In genomic region chr10:119306514-119306951, GRCh38 we compare ENCODE assay signal across 7 cellular contexts.
DNase-seq lines count a peak whose midpoint lies in the region; ATAC-seq and TF ChIP-seq lines count a peak whose summit lies in the region.

No MANE protein-coding gene starts in this region.

- CTCF ChIA-PET in activated naive CD4-positive, alpha-beta T cell treated with anti-CD3 and anti-CD28 coated beads for 36 hours (lab: Charles Lee) = interaction anchor here (0.7 to 3.8 kb wide), 11 partner anchors 9 to 107 kb away, joined by 3 to 22 read pairs (median 4); partner anchors contain the start of gene GRK5

- H3K4me1 Mint-ChIP-seq in activated naive CD4-positive, alpha-beta T cell treated with anti-CD3 and anti-CD28 coated beads for 36 hours (ENCODE audit: low read depth) = peaks cover 69% of the 10 kb centered on the region
- peaks cover 79% of the 10 kb centered on the region for H3K4me1 Mint-ChIP-seq in memory B cell
- peaks cover 96% of the 10 kb centered on the region for H3K4me1 Mint-ChIP-seq in stimulated activated naive CD8-positive, alpha-beta T cell treated with anti-CD3 and anti-CD28 coated beads, Interleukin-15, Interleukin-2, amounts not matched to agents 100 ng/mL and 50 ng/mL, for 24 hours (ENCODE audit: low read depth)

- peak; percentile 56 for TF ChIP-seq CTCF in RWPE2 (IDR thresholded peaks at IDR 0.05; ENCODE audit: poor library complexity, severe bottlenecking)

- no peaks in the 10 kb centered on the region for H3K36me3 Mint-ChIP-seq in activated naive CD4-positive, alpha-beta T cell treated with anti-CD3 and anti-CD28 coated beads for 36 hours (ENCODE audit: low read depth)
- H3K36me3 Mint-ChIP-seq in memory B cell = peaks cover 2% of the 10 kb centered on the region
- no peaks in the 10 kb centered on the region for H3K36me3 Mint-ChIP-seq in stimulated activated naive CD8-positive, alpha-beta T cell treated with anti-CD3 and anti-CD28 coated beads, Interleukin-15, Interleukin-2, amounts not matched to agents 100 ng/mL and 50 ng/mL, for 24 hours (ENCODE audit: low read depth)

- H3K36me3 ChIP-seq in RWPE2 (ENCODE audit: low read depth) = no peaks in the 10 kb centered on the region

- peak overlapping the region; percentile 99 for H3K27ac Mint-ChIP-seq in activated naive CD4-positive, alpha-beta T cell treated with anti-CD3 and anti-CD28 coated beads for 36 hours
- peak overlapping the region; percentile 100 for H3K27ac Mint-ChIP-seq in memory B cell
- H3K27ac Mint-ChIP-seq in stimulated activated naive CD8-positive, alpha-beta T cell treated with anti-CD3 and anti-CD28 coated beads, Interleukin-15, Interleukin-2, amounts not matched to agents 100 ng/mL and 50 ng/mL, for 24 hours = peak overlapping the region; percentile 99

- DNase-seq in RWPE2 (ENCODE audit: low spot score) (no peak), memory B cell (ENCODE audit: low spot score in 2 of 2) (peak in 1 of 2 donors; percentile 90), NCI-H2227 (lab: John Stamatoyannopoulos, UW; ENCODE audit: unreplicated experiment) (no peak)
- peak; percentile 86 for DNase-seq in activated naive CD4-positive, alpha-beta T cell treated with anti-CD3 and anti-CD28 coated beads for 36 hours

- peak overlapping the region; percentile 68 for H3K4me3 Mint-ChIP-seq in activated naive CD4-positive, alpha-beta T cell treated with anti-CD3 and anti-CD28 coated beads for 36 hours
- H3K4me3 Mint-ChIP-seq in memory B cell = peak overlapping the region; percentile 71
- peak overlapping the region; percentile 76 for H3K4me3 Mint-ChIP-seq in stimulated activated naive CD8-positive, alpha-beta T cell treated with anti-CD3 and anti-CD28 coated beads, Interleukin-15, Interleukin-2, amounts not matched to agents 100 ng/mL and 50 ng/mL, for 24 hours

- H3K27me3 Mint-ChIP-seq in activated naive CD4-positive, alpha-beta T cell treated with anti-CD3 and anti-CD28 coated beads for 36 hours (ENCODE audit: low read depth) = no peaks in the 10 kb centered on the region
- no peaks in the 10 kb centered on the region for H3K27me3 Mint-ChIP-seq in memory B cell
- H3K27me3 Mint-ChIP-seq in stimulated activated naive CD8-positive, alpha-beta T cell treated with anti-CD3 and anti-CD28 coated beads, Interleukin-15, Interleukin-2, amounts not matched to agents 100 ng/mL and 50 ng/mL, for 24 hours = peaks cover 9% of the 10 kb centered on the region

- intact Hi-C loops in activated naive CD4-positive, alpha-beta T cell treated with anti-CD3 and anti-CD28 coated beads for 36 hours (cut with micrococcal nuclease) = loop anchor here (1.0 to 10.0 kb wide), 19 partner anchors 9 to 552 kb away; partner anchors contain the start of genes CACUL1, EIF3A, INPP5F and TIAL1

- no peaks in the 10 kb centered on the region for H3K9me3 ChIP-seq in RWPE2 (ENCODE audit: severe bottlenecking)

- H3K4me3 ChIP-seq in RWPE2 (ENCODE audit: severe bottlenecking) = no peak overlapping the region

- peak; percentile 51 for ATAC-seq in GM18870 (IDR thresholded peaks at IDR 0.05; ENCODE audit: unreplicated experiment)
- ATAC-seq in HG02973 (IDR thresholded peaks at IDR 0.05; ENCODE audit: unreplicated experiment) = peak; percentile 73
- ATAC-seq in RWPE2 (ENCODE audit: low read depth) = peak; percentile 40
- ATAC-seq in memory B cell (ENCODE audit: low read depth) = peak; percentile 86

- no peaks in the 10 kb centered on the region for H3K9me3 Mint-ChIP-seq in activated naive CD4-positive, alpha-beta T cell treated with anti-CD3 and anti-CD28 coated beads for 36 hours
- peaks cover 2% of the 10 kb centered on the region for H3K9me3 Mint-ChIP-seq in memory B cell
- no peaks in the 10 kb centered on the region for H3K9me3 Mint-ChIP-seq in stimulated activated naive CD8-positive, alpha-beta T cell treated with anti-CD3 and anti-CD28 coated beads, Interleukin-15, Interleukin-2, amounts not matched to agents 100 ng/mL and 50 ng/mL, for 24 hours

- H3K27me3 ChIP-seq in RWPE2 (ENCODE audit: insufficient read depth, poor library complexity, severe bottlenecking) = no peaks in the 10 kb centered on the region

- peaks cover 22% of the 10 kb centered on the region for H3K4me1 ChIP-seq in RWPE2 (ENCODE audit: insufficient read depth, poor library complexity, severe bottlenecking)

- peak overlapping the region; percentile 77 for H3K27ac ChIP-seq in RWPE2 (ENCODE audit: poor library complexity, severe bottlenecking)
